In the genomic region with DNA sequence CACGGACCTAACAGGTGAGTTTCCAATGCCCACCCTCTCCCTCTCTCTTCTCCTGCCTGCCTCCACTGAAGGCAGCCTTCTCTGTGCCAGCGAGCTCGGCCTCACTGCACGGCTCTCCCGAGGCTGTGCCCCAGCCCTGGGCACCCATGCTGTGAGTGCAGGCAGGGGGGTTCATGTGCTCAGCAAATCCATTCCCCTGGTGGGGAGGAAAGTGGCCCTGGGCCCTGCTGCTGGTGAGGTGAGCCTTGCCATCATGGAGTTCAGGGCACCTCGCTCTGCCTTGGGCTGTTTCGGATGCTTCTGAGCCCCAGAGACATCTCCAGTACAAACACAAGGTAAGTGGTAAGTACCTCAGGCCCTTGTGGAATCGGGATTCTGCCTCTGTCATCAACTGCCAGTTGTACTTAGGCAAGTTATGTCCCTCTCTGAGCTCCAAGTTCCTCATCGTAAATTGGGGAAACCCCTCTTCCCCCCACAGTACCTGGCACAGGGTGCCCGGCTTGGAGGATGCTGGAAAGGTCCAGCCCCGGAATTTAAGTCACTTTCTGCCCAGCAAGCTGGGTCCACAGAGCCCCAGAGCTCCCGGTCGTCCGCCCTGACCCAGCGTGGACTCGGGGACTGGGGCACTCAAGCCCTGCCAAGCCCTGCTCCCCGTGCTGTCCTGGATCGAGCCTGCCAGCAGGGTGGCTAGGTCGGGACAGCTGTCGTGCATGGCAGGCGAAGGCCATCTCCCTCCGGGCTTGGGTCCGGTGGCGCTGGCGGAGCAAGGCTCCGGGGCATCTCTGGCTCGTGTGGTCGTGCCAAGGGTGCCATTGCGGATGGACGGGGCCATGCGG, we compare ENCODE assay signal across 8 cellular contexts. TPM values are rescaled to one million over a fixed set of nuclear protein-coding genes. Genes with fewer than 3 reads are reported as not detected.
A peak's percentile ranks its signal among the peaks of the same experiment; 100 is the strongest.
DNase-seq lines count a peak whose midpoint lies in the region; ATAC-seq and TF ChIP-seq lines count a peak whose summit lies in the region.

No MANE protein-coding gene starts in this region.

- H3K9me3 ChIP-seq in colonic mucosa (no peaks in the 10 kb centered on the region), uterus (no peaks in the 10 kb centered on the region)

- TF ChIP-seq CTCF in colonic mucosa (IDR thresholded peaks at IDR 0.05) (no peak), uterus (IDR thresholded peaks at IDR 0.05) (no peak)

- H3K79me2 ChIP-seq in mesendoderm (ENCODE audit: control insufficient read depth, insufficient read depth, low read length) = no peaks in the 10 kb centered on the region

- H3K9ac ChIP-seq in colonic mucosa (ENCODE audit: low read depth in 2 of 2, low read length in 2 of 2) (peak overlapping the region; percentile 64 to 80), mesendoderm (ENCODE audit: low read length) (peak overlapping the region; percentile 77)

- H3K4me3 ChIP-seq in colonic mucosa = peak overlapping the region; percentile 72
- H3K4me3 ChIP-seq in mesendoderm (ENCODE audit: low read length) = no peak overlapping the region
- peak overlapping the region; percentile 40 to 100 for H3K4me3 ChIP-seq in uterus

- H3K27me3 ChIP-seq in colonic mucosa = no peaks in the 10 kb centered on the region
- H3K27me3 ChIP-seq in mesendoderm (ENCODE audit: insufficient read depth, low read length, poor library complexity) = no peaks in the 10 kb centered on the region
- H3K27me3 ChIP-seq in uterus = no peaks in the 10 kb centered on the region

- peaks cover 6% of the 10 kb centered on the region for H3K36me3 ChIP-seq in colonic mucosa
- H3K36me3 ChIP-seq in mesendoderm (ENCODE audit: control insufficient read depth, insufficient read depth, low read length) = no peaks in the 10 kb centered on the region
- H3K36me3 ChIP-seq in uterus = no peaks in the 10 kb centered on the region

- intact Hi-C loops in colonic mucosa (cut with DNase I) = no loop called here
- intact Hi-C loops in uterus (cut with DNase I; ENCODE audit: low total_unique reads) = no loop called here

- H3K4me1 ChIP-seq in colonic mucosa (peaks cover 5% of the 10 kb centered on the region), mesendoderm (ENCODE audit: control insufficient read depth, low read depth, low read length) (no peaks in the 10 kb centered on the region), uterus (peaks cover 6 to 15% of the 10 kb centered on the region in 2 donors)

- H2BK120ac ChIP-seq in mesendoderm (ENCODE audit: low read depth, low read length) = no peak overlapping the region

- peaks cover 2% of the 10 kb centered on the region for H3K79me1 ChIP-seq in mesendoderm (ENCODE audit: low read length)

- H2AK5ac ChIP-seq in mesendoderm (ENCODE audit: low read length) = no peak overlapping the region

- no peak overlapping the region for H3K4ac ChIP-seq in mesendoderm (ENCODE audit: low read depth, low read length)

- peak; percentile 46 for DNase-seq in NOMO-1 treated with dmso at 0.1 percent for 144 hours (lab: John Stamatoyannopoulos, UW; ENCODE audit: unreplicated experiment)
- no peak for DNase-seq in colonic mucosa
- no peak for DNase-seq in mesendoderm
- DNase-seq in uterus = no peak
- DNase-seq in NCI-H510A treated with DMSO at 0.1 percent for 48 hours (lab: John Stamatoyannopoulos, UW) = no peak
- no peak for DNase-seq in NCI-H524 treated with DMSO at 0.1 percent for 48 hours (lab: John Stamatoyannopoulos, UW)

- TF ChIP-seq POLR2A in uterus (IDR thresholded peaks at IDR 0.05) = no peak

- peak overlapping the region; percentile 93 for H3K4me2 ChIP-seq in mesendoderm (ENCODE audit: low read length)

- WGBS in mesendoderm (ENCODE audit: extremely low coverage, insufficient coverage, low lambda C conversion rate) = no CpG with 5 or more reads among the region's 31 CpGs

- peak overlapping the region; percentile 75 for H3K27ac ChIP-seq in colonic mucosa
- H3K27ac ChIP-seq in mesendoderm (ENCODE audit: low read depth, low read length) = no peak overlapping the region
- H3K27ac ChIP-seq in uterus = peak overlapping the region in 1 of 2 donors; percentile 77

- ATAC-seq in GM18517 (IDR thresholded peaks at IDR 0.05; ENCODE audit: unreplicated experiment) = peak; percentile 11
- ATAC-seq in HG02610 (IDR thresholded peaks at IDR 0.05; ENCODE audit: unreplicated experiment) = peak; percentile 11

- no peak overlapping the region for H3K18ac ChIP-seq in mesendoderm (ENCODE audit: low read length)

- H2BK15ac ChIP-seq in mesendoderm (replicated peaks; ENCODE audit: low read depth) = no peak overlapping the region

- no peak overlapping the region for H4K8ac ChIP-seq in mesendoderm (ENCODE audit: low read depth, low read length)

- no peak overlapping the region for H4K5ac ChIP-seq in mesendoderm (ENCODE audit: low read length)

- H3K56ac ChIP-seq in mesendoderm (ENCODE audit: low read length) = peak overlapping the region; percentile 82

- peak overlapping the region; percentile 45 for H3K23ac ChIP-seq in mesendoderm (ENCODE audit: low read length)

- no peak overlapping the region for H2BK5ac ChIP-seq in mesendoderm (ENCODE audit: low read length)

RNA-seq across cellular contexts. Expression of a gene that starts 0.7 kb away (rescaled TPM):
- total RNA-seq in colonic mucosa = 10 to 100 TPM; 50.7 to 80.1 TPM
- 27.8 TPM for polyA plus RNA-seq in mesendoderm (2013, experiment 1 of 2)
- 28.2 TPM for polyA plus RNA-seq in mesendoderm (2013, experiment 2 of 2)
- total RNA-seq in uterus = 10 to 100 TPM; 15.4 to 48.3 (median 33.1) TPM

RNA-seq across cellular contexts. Expression of a gene that starts 41.4 kb away (rescaled TPM):
- 10 to 100 TPM; 10.1 to 23.2 TPM for total RNA-seq in colonic mucosa
- polyA plus RNA-seq in mesendoderm (2013, experiment 1 of 2) = 6.4 TPM
- 6.7 TPM for polyA plus RNA-seq in mesendoderm (2013, experiment 2 of 2)
- 10 to 100 TPM in 3 of 4 donors, 1 to 10 TPM in 1; 2.4 to 51.7 (median 33.1) TPM for total RNA-seq in uterus

RNA-seq across cellular contexts. Expression of a gene that starts 41.7 kb away (rescaled TPM):
- total RNA-seq in colonic mucosa (under 1 TPM; 0.61 to 0.69 TPM), uterus (1 to 10 TPM in 1 of 4 donors, under 1 TPM in 1, not detected in 2; 0.67 to 3.5 TPM)
- 0.35 TPM for polyA plus RNA-seq in mesendoderm (2013, experiment 1 of 2)
- 0.25 TPM for polyA plus RNA-seq in mesendoderm (2013, experiment 2 of 2)
